In the genomic region with DNA sequence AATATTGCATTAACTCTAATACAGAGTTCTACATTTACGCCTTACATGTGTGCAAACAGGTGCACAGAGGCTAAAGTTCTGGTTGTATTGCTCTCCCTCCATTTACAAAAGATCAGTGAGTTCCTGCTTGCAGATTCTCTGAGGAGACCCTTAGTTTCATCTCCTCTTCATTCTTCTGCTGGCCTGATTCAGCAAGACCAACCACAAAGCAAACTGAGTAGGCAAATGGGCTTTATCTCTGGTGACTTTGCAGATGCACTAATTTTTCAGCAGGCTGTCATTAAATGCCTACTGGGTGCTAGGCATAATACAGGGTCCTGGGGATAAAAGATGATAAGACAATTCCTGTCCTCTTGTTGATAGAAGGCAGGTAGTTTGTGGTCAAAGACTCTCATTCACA, we compare ENCODE assay signal across 21 cellular contexts. TPM values are rescaled to one million over a fixed set of nuclear protein-coding genes. Genes with fewer than 3 reads are reported as not detected.
"Had no signal": no experiment of that assay in that cellular context is flagged by ENCODE, and none has a peak within 500 bp of the region (broad histone marks: within the 10 kb centered on the region; RNA-seq: fewer than 3 reads in every experiment).

No MANE protein-coding gene starts in this region.

- H3K9me3 Mint-ChIP-seq: IgD-negative memory B cell, T-cell had no signal

- H3K27ac Mint-ChIP-seq: IgD-negative memory B cell, T-cell had no signal

- H3K4me3 Mint-ChIP-seq: IgD-negative memory B cell, T-cell had no signal

- H3K9me3 ChIP-seq: MG63, SK-N-SH had no signal

- H3K27ac ChIP-seq: KMS-11, RWPE1 had no signal

- H3K36me3 Mint-ChIP-seq: T-cell had no signal

- H3K9me2 ChIP-seq: SK-N-SH had no signal

- H3K27me3 ChIP-seq: MG63 had no signal

- H3K4me1 Mint-ChIP-seq: T-cell had no signal

- H3K4me2 ChIP-seq: KMS-11, SK-N-SH had no signal

- DNase-seq: MG63, NCI-H1092 treated with DMSO at 0.1 percent for 48 hours, NCI-H1436, NCI-H187, NCI-H2029, NCI-H2081 treated with DMSO at 0.1 percent for 48 hours, NCI-H2171, NCI-H226, NCI-H446, NCI-H510A, NCI-H524 treated with DMSO at 0.1 percent for 48 hours, NCI-H69, NCI-H774, SHP77, SK-N-SH, SW 1271, T-cell had no signal

- H3K9ac ChIP-seq: KMS-11, SK-N-SH had no signal

- H3K4me3 ChIP-seq: K562, MG63 had no signal

RNA-seq across cellular contexts. Expression of gene MET, which starts 56.4 kb away (rescaled TPM):
- polyA plus RNA-seq: IgD-negative memory B cell had no signal
